Comparison of ENCODE assay signal across 24 cellular contexts in genomic region chr22:35740616-35741015, GRCh38. TPM values are rescaled to one million over a fixed set of nuclear protein-coding genes. Genes with fewer than 3 reads are reported as not detected.
"Had no signal": no experiment of that assay in that cellular context is flagged by ENCODE, and none has a peak within 500 bp of the region (broad histone marks: within the 10 kb centered on the region; RNA-seq: fewer than 3 reads in every experiment).

No MANE protein-coding gene starts in this region.

- ATAC-seq: activated naive CD4-positive, alpha-beta T cell treated with anti-CD3 and anti-CD28 coated beads, Interleukin-2, amount 50 U/mL, for 72 hours; natural killer cell had no signal

- H3K4me1 ChIP-seq: pancreas, transverse colon, uterus had no signal

- DNase-seq: activated CD4-positive, alpha-beta memory T cell treated with anti-CD3 and anti-CD28 coated beads for 36 hours; activated CD4-positive, alpha-beta T cell treated with anti-CD3 and anti-CD28 coated beads for 48 hours; activated T-cell treated with anti-CD3 and anti-CD28 coated beads, Interleukin-2, amount 50 U/mL, for 1 hour; aorta; central memory CD4-positive, alpha-beta T cell; effector memory CD4-positive, alpha-beta T cell; heart left ventricle; islet precursor cell; left cardiac atrium; midbrain; natural killer cell; pancreas; right lobe of liver; stimulated activated CD4-positive, alpha-beta T cell treated with anti-CD3 and anti-CD28 coated beads, Interleukin-1b, Interleukin-23, amount 100 ng/mL, for 48 hours; transverse colon; uterus had no signal

- H3K4me3 ChIP-seq: heart left ventricle, pancreas, right lobe of liver, skin epidermis, transverse colon, uterus had no signal

- H3K27ac ChIP-seq: neutrophil, pancreas, right lobe of liver, transverse colon, uterus had no signal

- H3K36me3 ChIP-seq: neutrophil, pancreas, uterus had no signal

- H3K27me3 ChIP-seq: heart left ventricle, neutrophil, pancreas, right lobe of liver, transverse colon, uterus had no signal

- H3K9me3 ChIP-seq: heart left ventricle, neutrophil, pancreas, right lobe of liver, transverse colon, uterus had no signal

RNA-seq across cellular contexts. Expression of gene APOL5, which starts 22.9 kb away (rescaled TPM):
- total RNA-seq: activated CD4-positive, alpha-beta memory T cell treated with anti-CD3 and anti-CD28 coated beads for 36 hours; activated naive CD4-positive, alpha-beta T cell treated with anti-CD3 and anti-CD28 coated beads, Interleukin-2, amount 50 U/mL, for 72 hours; aorta; dermis microvascular lymphatic vessel endothelial cell; frontal cortex; heart left ventricle; left cardiac atrium; liver; natural killer cell; pancreas; temporal lobe; transverse colon; uterus had no signal
- polyA plus RNA-seq: aorta, esophagus had no signal
